In genomic region chr4:113316879-113317278, GRCh38 we compare ENCODE assay signal across 9 cellular contexts.
DNase-seq lines count a peak whose midpoint lies in the region; ATAC-seq and TF ChIP-seq lines count a peak whose summit lies in the region.
"Had no signal": no experiment of that assay in that cellular context is flagged by ENCODE, and none has a peak within 500 bp of the region (broad histone marks: within the 10 kb centered on the region; RNA-seq: fewer than 3 reads in every experiment).

No MANE protein-coding gene starts in this region.

- 48 to 58% (median 50%) methylated on average over 4 of the region's 4 CpGs for WGBS in psoas muscle, 3 donors

- ATAC-seq in GM18498 (IDR thresholded peaks at IDR 0.05; ENCODE audit: unreplicated experiment) (peak; percentile 97), GM21360 (IDR thresholded peaks at IDR 0.05; ENCODE audit: unreplicated experiment) (peak; percentile 97), HG03457 (IDR thresholded peaks at IDR 0.05; ENCODE audit: unreplicated experiment) (peak; percentile 94), psoas muscle (no peak)

- H3K9me3 ChIP-seq in MG63 (no peaks in the 10 kb centered on the region), psoas muscle (no peaks in the 10 kb centered on the region)

- DNase-seq in fibroblast of the aortic adventitia (ENCODE audit: low read depth) (peak; percentile 56), SHP77 treated with DMSO at 0.1 percent for 48 hours (lab: John Stamatoyannopoulos, UW) (no peak), MG63 (no peak), psoas muscle (no peak)
- DNase-seq in activated CD8-positive, alpha-beta memory T cell treated with anti-CD3 and anti-CD28 coated beads, Interleukin-2, amount 50 U/mL, for 48 hours: no peak

- no peaks in the 10 kb centered on the region for H3K36me3 ChIP-seq in MG63
- H3K36me3 ChIP-seq in psoas muscle (ENCODE audit: insufficient read depth in 1 of 2, low read depth in 1 of 2): peaks cover 0 to 57% of the 10 kb centered on the region in 2 donors

- H3K27me3 ChIP-seq in MG63 (no peaks in the 10 kb centered on the region), psoas muscle (ENCODE audit: insufficient read depth in 3 of 3, low read length in 2 of 3) (no peaks in the 10 kb centered on the region)

- no peak overlapping the region for H3K4me3 ChIP-seq in fibroblast of the aortic adventitia (ENCODE audit: low read depth, low read length)
- H3K4me3 ChIP-seq in MG63: no peak overlapping the region
- no peak overlapping the region for H3K4me3 ChIP-seq in psoas muscle
- H3K4me3 ChIP-seq: lung had no signal

- no peaks in the 10 kb centered on the region for H3K4me1 ChIP-seq in psoas muscle

- intact Hi-C loops in psoas muscle (cut with DNase I): no loop called here

- no peak overlapping the region for H3K27ac ChIP-seq in psoas muscle

- TF ChIP-seq CTCF in fibroblast of the aortic adventitia (IDR thresholded peaks at IDR 0.05; ENCODE audit: insufficient read depth, low read length): no peak
- TF ChIP-seq CTCF in psoas muscle (IDR thresholded peaks at IDR 0.05): no peak

Comparison
In these comparisons a context has a peak if more than half of its experiments do, and no peak if none do; other contexts are left out.
1. ATAC-seq: peak in GM18498 (single experiment), GM21360 (single experiment) and HG03457 (single experiment); none in psoas muscle (0 of 4).